In genomic region chr15:82342632-82343374, GRCh38 we compare ENCODE assay signal across 8 cellular contexts. TPM values are rescaled to one million over a fixed set of nuclear protein-coding genes. Genes with fewer than 3 reads are reported as not detected.
DNase-seq lines count a peak whose midpoint lies in the region; ATAC-seq and TF ChIP-seq lines count a peak whose summit lies in the region.
"Not testable (repeated sequence)": the region's sequence is repeated elsewhere in the genome, so short reads cannot be mapped to it uniquely, and the experiment has no call there.

No MANE protein-coding gene starts in this region.

- POLR2A ChIA-PET in CD8-positive, alpha-beta T cell (lab: Charles Lee); activated CD8-positive, alpha-beta T cell treated with anti-CD3 and anti-CD28 coated beads, Interleukin-2, amount 10 ng/mL, durations not matched to agents 7 days and 5 days (lab: Charles Lee): not testable (repeated sequence)

- H3K9me3 Mint-ChIP-seq in CD8-positive, alpha-beta T cell; activated CD8-positive, alpha-beta T cell treated with anti-CD3 and anti-CD28 coated beads, Interleukin-2, amount 10 ng/mL, durations not matched to agents 7 days and 5 days (ENCODE audit: insufficient read depth): not testable (repeated sequence)

- not testable (repeated sequence) for ATAC-seq in CD8-positive, alpha-beta T cell; activated CD8-positive, alpha-beta T cell treated with anti-CD3 and anti-CD28 coated beads, Interleukin-2, amount 10 ng/mL, durations not matched to agents 7 days and 5 days; lower lobe of right lung

- not testable (repeated sequence) for H3K27ac ChIP-seq in CD8-positive, alpha-beta T cell (ENCODE audit: low read depth, low read length); ascending aorta; lower lobe of right lung; spleen; testis

- H3K4me3 Mint-ChIP-seq in CD8-positive, alpha-beta T cell; activated CD8-positive, alpha-beta T cell treated with anti-CD3 and anti-CD28 coated beads, Interleukin-2, amount 10 ng/mL, durations not matched to agents 7 days and 5 days: not testable (repeated sequence)

- H3K27me3 ChIP-seq in CD8-positive, alpha-beta T cell (ENCODE audit: insufficient read depth, low read length); MG63; ascending aorta; lower lobe of right lung (ENCODE audit: low read depth); spleen (replicated peaks in 1 of 7); testis: not testable (repeated sequence)

- H3K27ac Mint-ChIP-seq in CD8-positive, alpha-beta T cell; activated CD8-positive, alpha-beta T cell treated with anti-CD3 and anti-CD28 coated beads, Interleukin-2, amount 10 ng/mL, durations not matched to agents 7 days and 5 days: not testable (repeated sequence)

- not testable (repeated sequence) for TF ChIP-seq POLR2A in spleen (IDR thresholded peaks at IDR 0.05); testis (IDR thresholded peaks at IDR 0.05)

- not testable (repeated sequence) for H3K36me3 ChIP-seq in CD8-positive, alpha-beta T cell (ENCODE audit: insufficient read depth, low read length); MG63; ascending aorta; lower lobe of right lung; spleen; testis (ENCODE audit: low read depth, missing control alignments)

- not testable (repeated sequence) for H3K4me3 ChIP-seq in CD8-positive, alpha-beta T cell (ENCODE audit: low read depth, low read length); MG63; ascending aorta; epithelial cell of proximal tubule (ENCODE audit: low read depth, low read length); lower lobe of right lung; spleen; testis

- not testable (repeated sequence) for H3K4me1 ChIP-seq in CD8-positive, alpha-beta T cell (ENCODE audit: insufficient read depth, low read length); ascending aorta; lower lobe of right lung; spleen; testis

- H3K27me3 Mint-ChIP-seq in CD8-positive, alpha-beta T cell (ENCODE audit: low read depth); activated CD8-positive, alpha-beta T cell treated with anti-CD3 and anti-CD28 coated beads, Interleukin-2, amount 10 ng/mL, durations not matched to agents 7 days and 5 days (ENCODE audit: low read depth): not testable (repeated sequence)

- DNase-seq in CD8-positive, alpha-beta T cell: peak in 4 of 7 experiments; percentile 16 to 48 (median 33)
- DNase-seq in MG63: peak; percentile 41
- peak; percentile 44 for DNase-seq in activated CD8-positive, alpha-beta T cell treated with anti-CD3 and anti-CD28 coated beads, Interleukin-2, amount 10 ng/mL, durations not matched to agents 7 days and 5 days
- DNase-seq in ascending aorta (ENCODE audit: low spot score in 2 of 2): peak in 1 of 2 donors; percentile 67
- not testable (repeated sequence) for DNase-seq in epithelial cell of proximal tubule (ENCODE audit: low read depth); lower lobe of right lung
- peak; percentile 68 for DNase-seq in spleen
- DNase-seq in testis: peak; percentile 54

- H3K4me1 Mint-ChIP-seq in CD8-positive, alpha-beta T cell (ENCODE audit: low read depth); activated CD8-positive, alpha-beta T cell treated with anti-CD3 and anti-CD28 coated beads, Interleukin-2, amount 10 ng/mL, durations not matched to agents 7 days and 5 days (ENCODE audit: low read depth): not testable (repeated sequence)

- H3K36me3 Mint-ChIP-seq in CD8-positive, alpha-beta T cell; activated CD8-positive, alpha-beta T cell treated with anti-CD3 and anti-CD28 coated beads, Interleukin-2, amount 10 ng/mL, durations not matched to agents 7 days and 5 days (ENCODE audit: low read depth): not testable (repeated sequence)

- 57 to 70% (median 62%) methylated on average over 8 of the region's 11 CpGs for WGBS in spleen, 5 donors
- 61 to 62% methylated on average over 9 to 10 of the region's 11 CpGs for WGBS in testis, 2 donors

- CTCF ChIA-PET in CD8-positive, alpha-beta T cell (lab: Charles Lee); activated CD8-positive, alpha-beta T cell treated with anti-CD3 and anti-CD28 coated beads, Interleukin-2, amount 10 ng/mL, durations not matched to agents 7 days and 5 days (lab: Charles Lee): not testable (repeated sequence)

- H3K9me3 ChIP-seq in CD8-positive, alpha-beta T cell (ENCODE audit: low read length); MG63; ascending aorta; lower lobe of right lung; spleen; testis: not testable (repeated sequence)

- peak; percentile 32 for TF ChIP-seq CTCF in CD8-positive, alpha-beta T cell (IDR thresholded peaks at IDR 0.05)
- TF ChIP-seq CTCF in ascending aorta (IDR thresholded peaks at IDR 0.05) (peak in 2 of 3 experiments; percentile 20 to 36), epithelial cell of proximal tubule (conservative IDR thresholded peaks at IDR 0.05; ENCODE audit: low read depth, low read length) (peak; percentile 22), lower lobe of right lung (IDR thresholded peaks at IDR 0.05) (peak; percentile 26), spleen (IDR thresholded peaks at IDR 0.05 in 8 of 11, conservative IDR thresholded peaks at IDR 0.05 in 3 of 11) (peak in 5 of 11 experiments; percentile 29 to 59 (median 42)), testis (IDR thresholded peaks at IDR 0.05) (peak in 1 of 3 experiments; percentile 22)

- intact Hi-C loops in CD8-positive, alpha-beta T cell (cut with DNase I, micrococcal nuclease); ascending aorta (cut with DNase I); lower lobe of right lung (cut with DNase I); spleen (cut with DNase I; ENCODE audit: low total_unique reads); testis (cut with DNase I; ENCODE audit: low total_unique reads): not testable (repeated sequence)

RNA-seq across cellular contexts. Expression of gene GOLGA6L10, which starts 6.5 kb away (rescaled TPM):
- 1 to 10 TPM; 1.6 TPM for total RNA-seq in CD8-positive, alpha-beta T cell
- total RNA-seq in MG63 (2014; rRNA removed; shearing (Covaris generic); ENCODE audit: low replicate concordance): not detected in 2 replicates
- total RNA-seq in activated CD8-positive, alpha-beta T cell treated with anti-CD3 and anti-CD28 coated beads, Interleukin-2, amount 10 ng/mL, durations not matched to agents 7 days and 5 days: under 1 TPM; 0.83 to 0.84 TPM
- total RNA-seq in ascending aorta (1.5 TPM), epithelial cell of proximal tubule (0.65 and 1.2 TPM in 2 replicates), lower lobe of right lung (0.41 TPM), spleen (1 to 10 TPM in 6 of 7 donors, under 1 TPM in 1; 0.98 to 2.3 (median 1.5) TPM), testis (10 to 100 TPM in 1 of 2 donors, 1 to 10 TPM in 1; 7.2 to 23.3 TPM)
- polyA plus RNA-seq in spleen (1 to 10 TPM in 2 of 3 donors, under 1 TPM in 1; 0.85 to 1.7 (median 1.1) TPM), testis (ENCODE audit: insufficient read depth, low read depth, low replicate concordance) (12.8 TPM)
